22 cellular contexts compared by ENCODE assay signal in the genomic region with DNA sequence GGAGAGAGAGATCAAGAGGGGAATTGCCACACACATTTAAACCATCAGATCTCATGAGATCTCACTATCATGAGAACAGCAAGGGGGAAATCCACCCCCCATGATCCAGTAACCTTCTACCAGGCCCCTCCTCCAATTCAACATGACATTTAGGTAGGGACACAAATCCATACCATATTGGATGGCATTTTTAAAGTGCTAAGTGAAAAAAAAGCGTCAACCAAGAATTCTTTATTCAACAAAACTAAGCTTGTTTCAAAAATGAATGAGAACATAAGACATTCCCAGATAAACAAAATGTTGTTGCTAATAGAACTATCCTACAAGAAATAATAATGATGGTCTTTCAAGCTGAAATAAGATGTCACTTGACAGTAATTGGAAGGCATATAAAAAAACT.
DNase-seq lines count a peak whose midpoint lies in the region; ATAC-seq, FAIRE-seq and TF ChIP-seq lines count a peak whose summit lies in the region.
"Had no signal": no experiment of that assay in that cellular context is flagged by ENCODE, and none has a peak within 500 bp of the region (broad histone marks: within the 10 kb centered on the region; RNA-seq: fewer than 3 reads in every experiment).

No MANE protein-coding gene starts in this region.

- no peaks in the 10 kb centered on the region for H4K20me1 ChIP-seq in GM23338 (replicated peaks; ENCODE audit: insufficient read depth)
- no peaks in the 10 kb centered on the region for H4K20me1 ChIP-seq in Karpas-422 (ENCODE audit: insufficient read depth, low read depth, low read length)
- no peaks in the 10 kb centered on the region for H4K20me1 ChIP-seq in GM12878 (ENCODE audit: control insufficient read depth, insufficient read depth)
- H4K20me1 ChIP-seq: BLaER1 had no signal

- intact Hi-C loops in GM12878 (cut with micrococcal nuclease; ENCODE audit: unreplicated experiment), result no loop called here
- intact Hi-C loops in Right ventricle myocardium inferior (cut with DNase I), result no loop called here

- RAD21 ChIA-PET in GM12878 (lab: Charles Lee; ENCODE audit: unreplicated experiment), result no interaction called here

- H3K4me1 Mint-ChIP-seq in GM23338, result no peaks in the 10 kb centered on the region
- H3K4me1 Mint-ChIP-seq: CD14-positive monocyte; CD4-positive, alpha-beta memory T cell; CD4-positive, CD25-positive, alpha-beta regulatory T cell; CD8-positive, alpha-beta memory T cell had no signal

- H3K27ac Mint-ChIP-seq in GM23338, result no peak overlapping the region
- H3K27ac Mint-ChIP-seq: CD14-positive monocyte; CD4-positive, alpha-beta memory T cell; CD4-positive, CD25-positive, alpha-beta regulatory T cell; CD8-positive, alpha-beta memory T cell had no signal

- no TSS peak for BruUV-seq in GM12878 (replicated peaks; lab: Mats Ljungman, UMichigan)

- peaks cover 22% of the 10 kb centered on the region for H3K9me3 Mint-ChIP-seq in GM23338

- H3K36me3 Mint-ChIP-seq in GM23338 (ENCODE audit: low read depth), result peaks cover 14% of the 10 kb centered on the region; the same call in 2 of the 3 replicates
- H3K36me3 Mint-ChIP-seq: CD14-positive monocyte; CD4-positive, alpha-beta memory T cell; CD4-positive, CD25-positive, alpha-beta regulatory T cell; CD8-positive, alpha-beta memory T cell had no signal

- H3K36me3 ChIP-seq in GM23338 (ENCODE audit: insufficient read depth), result peaks cover 13% of the 10 kb centered on the region
- H3K36me3 ChIP-seq in Karpas-422 (ENCODE audit: insufficient read depth, low read length), result no peaks in the 10 kb centered on the region
- H3K36me3 ChIP-seq in GM12878 (ENCODE audit: control insufficient read depth in 2 of 2, insufficient read depth in 2 of 2, low read length in 1 of 2), result no peaks in the 10 kb centered on the region
- H3K36me3 ChIP-seq: BE2C, BLaER1 had no signal

- H3K4me2 ChIP-seq in GM23338 (no peak overlapping the region), Karpas-422 (ENCODE audit: low read depth, low read length, poor library complexity, severe bottlenecking) (no peak overlapping the region), GM12878 (ENCODE audit: control insufficient read depth, insufficient read depth) (no peak overlapping the region)
- H3K4me2 ChIP-seq: BLaER1 had no signal

- H3K27me3 Mint-ChIP-seq in GM23338 (ENCODE audit: insufficient read depth, low read depth, poor library complexity), result peaks cover 5% of the 10 kb centered on the region
- H3K27me3 Mint-ChIP-seq: CD4-positive, alpha-beta memory T cell; CD4-positive, CD25-positive, alpha-beta regulatory T cell; CD8-positive, alpha-beta memory T cell had no signal

- H3K9me3 ChIP-seq in Karpas-422 (ENCODE audit: low read length) (peaks cover 63% of the 10 kb centered on the region), GM12878 (replicated peaks; ENCODE audit: control insufficient read depth, insufficient read depth, low read length) (no peaks in the 10 kb centered on the region; the same call in 2 of the 3 replicates)
- H3K9me3 ChIP-seq: BE2C had no signal

- H3K27me3 ChIP-seq in GM23338 (ENCODE audit: insufficient read depth) (no peaks in the 10 kb centered on the region), Karpas-422 (ENCODE audit: low read length) (no peaks in the 10 kb centered on the region), GM12878 (replicated peaks in 1 of 2; ENCODE audit: control insufficient read depth in 2 of 2, insufficient read depth in 2 of 2, low read length in 1 of 2) (no peaks in the 10 kb centered on the region)
- H3K27me3 ChIP-seq: BE2C, BLaER1 had no signal

- no peak for TF ChIP-seq RAD21 in GM12878 (IDR thresholded peaks at IDR 0.05; ENCODE audit: insufficient read depth, low read depth, low read length)

- no peak overlapping the region for H3K4me3 ChIP-seq in GM23338
- 0 out of 2 replicates have a peak overlapping the region, but pooled peaks have one; percentile 21 for H3K4me3 ChIP-seq in Karpas-422 (ENCODE audit: low read length)
- H3K4me3 ChIP-seq in GM12878, result no peak overlapping the region
- H3K4me3 ChIP-seq: BLaER1 had no signal

- H3K4me1 ChIP-seq in GM23338 (ENCODE audit: insufficient read depth), result no peaks in the 10 kb centered on the region
- H3K4me1 ChIP-seq in Karpas-422 (ENCODE audit: low read length), result no peaks in the 10 kb centered on the region
- no peaks in the 10 kb centered on the region for H3K4me1 ChIP-seq in GM12878 (ENCODE audit: control insufficient read depth, insufficient read depth, low read length)
- H3K4me1 ChIP-seq: BE2C, BLaER1 had no signal

- no peak for ATAC-seq in GM23338
- ATAC-seq in GM12878, result no peak
- no peak for ATAC-seq in GM19452 (IDR thresholded peaks at IDR 0.05; ENCODE audit: unreplicated experiment)
- no peak for ATAC-seq in GM21786 (IDR thresholded peaks at IDR 0.05; ENCODE audit: unreplicated experiment)
- ATAC-seq in Right ventricle myocardium inferior, result no peak

- FAIRE-seq in GM12878 (lab: Jason Lieb, UNC), result peak; percentile 75
- FAIRE-seq: GM12892, GM18507, GM19239 had no signal

- no peak overlapping the region for H2AFZ ChIP-seq in GM23338
- H2AFZ ChIP-seq in Karpas-422 (ENCODE audit: low read length), result no peak overlapping the region
- no peak overlapping the region for H2AFZ ChIP-seq in GM12878 (ENCODE audit: control insufficient read depth, low read depth, low read length)

- WGBS in GM12878 (ENCODE audit: insufficient coverage, insufficient replicate concordance, low lambda C conversion rate, missing lambda C conversion rate), result 0% methylated on average over 1 of the region's 1 CpG

- CTCF ChIA-PET in GM12878 (lab: Yijun Ruan, JAX) (no interaction called here), RWPE1 (lab: Yijun Ruan, JAX) (no interaction called here)

- no peak for TF ChIP-seq EP300 in GM12878 (IDR thresholded peaks at IDR 0.05; ENCODE audit: borderline replicate concordance in 1 of 2, control insufficient read depth in 1 of 2, low read depth in 2 of 2, low read length in 2 of 2)

- DNase-seq in GM23338 (ENCODE audit: low spot score) (peak; percentile 26), Karpas-422 (no peak), GM12878 (ENCODE audit: low read depth, low spot score) (no peak), Right ventricle myocardium inferior (ENCODE audit: missing footprints) (no peak), RWPE1 (ENCODE audit: low spot score) (no peak)
- DNase-seq: 8988T; ACHN; BE2C; C1 segment of cervical spinal cord; CD4-positive, alpha-beta memory T cell; CD4-positive, CD25-positive, alpha-beta regulatory T cell; CD8-positive, alpha-beta memory T cell; COR-L47; DMS79 treated with DMSO at 0.1 percent for 48 hours; GF-D8 had no signal

- H3K4me3 Mint-ChIP-seq in GM23338, result no peak overlapping the region
- H3K4me3 Mint-ChIP-seq: CD14-positive monocyte; CD4-positive, CD25-positive, alpha-beta regulatory T cell; CD8-positive, alpha-beta memory T cell had no signal

- H3K9me2 ChIP-seq in GM23338 (ENCODE audit: insufficient read depth) (no peaks in the 10 kb centered on the region), Karpas-422 (replicated peaks; ENCODE audit: insufficient read depth, low read length) (no peaks in the 10 kb centered on the region)

- H3K9ac ChIP-seq in Karpas-422 (ENCODE audit: low read length), result no peak overlapping the region
- H3K9ac ChIP-seq in GM12878 (ENCODE audit: control insufficient read depth, insufficient read depth, low read length), result no peak overlapping the region
- H3K9ac ChIP-seq: BLaER1 had no signal

- POLR2A ChIA-PET in GM12878 (lab: Charles Lee) (no interaction called here), RWPE1 (lab: Yijun Ruan, JAX; ENCODE audit: low non-redundant PET) (no interaction called here)

- SMC1A ChIA-PET in GM12878 (lab: Charles Lee; ENCODE audit: uncharacterized antibody, unreplicated experiment), result no interaction called here

- H3K79me2 ChIP-seq in GM23338 (replicated peaks; ENCODE audit: insufficient read depth) (no peaks in the 10 kb centered on the region), Karpas-422 (ENCODE audit: low read length) (no peaks in the 10 kb centered on the region), GM12878 (ENCODE audit: control insufficient read depth, insufficient read depth, low read length) (no peaks in the 10 kb centered on the region)

- no peak for TF ChIP-seq POLR2A in GM12878 (IDR thresholded peaks at IDR 0.05; ENCODE audit: low read depth, low read length)

- TF ChIP-seq CTCF in GM23338 (conservative IDR thresholded peaks at IDR 0.05; ENCODE audit: low read depth in 2 of 2), result no peak
- TF ChIP-seq CTCF in GM12878 (IDR thresholded peaks at IDR 0.05 in 2 of 3, conservative IDR thresholded peaks at IDR 0.05 in 1 of 3; ENCODE audit: control insufficient read depth in 2 of 3, extremely low read depth in 1 of 3, insufficient read depth in 1 of 3, low read depth in 3 of 3, low read length in 3 of 3), result no peak
- no peak for TF ChIP-seq CTCF in RWPE1 (conservative IDR thresholded peaks at IDR 0.05; ENCODE audit: low read depth)

- in situ Hi-C loops in GM12878 (cut with MboI), result no loop called here

- H3K27ac ChIP-seq in GM23338 (ENCODE audit: low read depth) (no peak overlapping the region), Karpas-422 (ENCODE audit: low read length) (no peak overlapping the region), GM12878 (ENCODE audit: control insufficient read depth, insufficient read depth) (no peak overlapping the region), RWPE1 (no peak overlapping the region)
- H3K27ac ChIP-seq: BLaER1 had no signal

- no peaks in the 10 kb centered on the region for H3F3A ChIP-seq in GM23338 (replicated peaks; ENCODE audit: low read depth)

TF ChIP-seq in GM23338, 12 proteins besides CTCF, POLR2A, EP300 and RAD21 (continues in another document):
- TF ChIP-seq EZH2phosphoT487 (IDR thresholded peaks at IDR 0.05; ENCODE audit: unreplicated experiment), result no peak
- no peak for TF ChIP-seq CREB1 (CRISPR knock-in tag; IDR thresholded peaks at IDR 0.05; ENCODE audit: low read depth)

TF ChIP-seq in GM12878, 131 proteins besides CTCF, POLR2A, EP300 and RAD21:
- no peak for TF ChIP-seq POLR2AphosphoS5 (IDR thresholded peaks at IDR 0.05; ENCODE audit: low read length)
